In the genomic region with DNA sequence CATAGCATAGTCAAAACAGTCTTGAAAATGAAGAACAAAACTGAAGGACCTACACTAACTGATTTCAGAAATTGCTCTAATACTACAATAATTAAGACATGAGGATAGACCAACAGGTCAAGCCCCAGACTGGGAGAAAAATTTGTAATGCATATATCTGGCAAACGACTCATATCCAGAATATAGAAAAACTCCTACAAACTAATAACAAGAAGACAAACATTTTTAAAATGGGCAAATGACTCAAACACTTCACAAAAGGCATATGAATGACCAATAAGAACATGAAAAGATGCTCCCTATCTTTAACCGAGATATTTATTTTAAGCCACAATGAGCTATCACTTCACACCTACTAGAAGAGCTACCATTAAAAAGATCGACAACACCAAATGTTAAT, we compare ENCODE assay signal across 17 cellular contexts. TPM values are rescaled to one million over a fixed set of nuclear protein-coding genes. Genes with fewer than 3 reads are reported as not detected.
DNase-seq lines count a peak whose midpoint lies in the region; ATAC-seq and TF ChIP-seq lines count a peak whose summit lies in the region.
"Had no signal": no experiment of that assay in that cellular context is flagged by ENCODE, and none has a peak within 500 bp of the region (broad histone marks: within the 10 kb centered on the region; RNA-seq: fewer than 3 reads in every experiment).

No MANE protein-coding gene starts in this region.

- H3K9me3 ChIP-seq in thyroid gland, result no peaks in the 10 kb centered on the region
- H3K9me3 ChIP-seq: pancreas, vagina had no signal

- no peak overlapping the region for H3K4me3 ChIP-seq in GM06990 (replicated peaks; ENCODE audit: low read depth, low read length)
- H3K4me3 ChIP-seq in thyroid gland (replicated peaks in 1 of 3), result no peak overlapping the region
- H3K4me3 ChIP-seq: dorsolateral prefrontal cortex, pancreas, vagina had no signal

- TF ChIP-seq CTCF in GM06990 (IDR thresholded peaks at IDR 0.05; ENCODE audit: insufficient read depth, low read length, poor library complexity, severe bottlenecking), result no peak
- no peak for TF ChIP-seq CTCF in thyroid gland (IDR thresholded peaks at IDR 0.05)

- TF ChIP-seq POLR2A in thyroid gland (IDR thresholded peaks at IDR 0.05), result no peak

- H3K27me3 ChIP-seq in GM06990 (replicated peaks; ENCODE audit: control insufficient read depth, insufficient read depth, low read length) (no peaks in the 10 kb centered on the region), thyroid gland (no peaks in the 10 kb centered on the region)
- H3K27me3 ChIP-seq: dorsolateral prefrontal cortex, pancreas, vagina had no signal

- peaks cover 0 to 5% of the 10 kb centered on the region in 2 donors for H3K4me1 ChIP-seq in thyroid gland
- H3K4me1 ChIP-seq: vagina had no signal

- DNase-seq in GM06990 (ENCODE audit: extremely low read depth, insufficient read length) (peak; percentile 56), GM19238 (ENCODE audit: insufficient read length, low spot score) (no peak), thyroid gland (no peak), NCI-H2081 treated with DMSO at 0.1 percent for 48 hours (lab: John Stamatoyannopoulos, UW) (no peak), DMS153 treated with DMSO at 0.1 percent for 48 hours (lab: John Stamatoyannopoulos, UW; ENCODE audit: unreplicated experiment) (no peak)
- DNase-seq: activated CD8-positive, alpha-beta memory T cell treated with anti-CD3 and anti-CD28 coated beads, Interleukin-2, amount 50 U/mL, for 48 hours; amygdala; DMS 273 treated with DMSO at 0.1 percent for 48 hours; dorsolateral prefrontal cortex; NCI-H1417; NCI-H748 treated with DMSO at 0.1 percent for 48 hours; pancreas had no signal

- 85 to 93% methylated on average over 3 of the region's 3 CpGs for WGBS in thyroid gland, 2 donors

- no peaks in the 10 kb centered on the region; the same call in 1 of the 2 replicates for H3K36me3 ChIP-seq in GM06990 (ENCODE audit: control insufficient read depth, insufficient read depth, low read length)
- H3K36me3 ChIP-seq in thyroid gland, result no peaks in the 10 kb centered on the region
- H3K36me3 ChIP-seq: pancreas, vagina had no signal

- peak; percentile 57 for ATAC-seq in GM19023 (IDR thresholded peaks at IDR 0.05; ENCODE audit: unreplicated experiment)
- peak; percentile 84 for ATAC-seq in HG02610 (IDR thresholded peaks at IDR 0.05; ENCODE audit: unreplicated experiment)
- ATAC-seq in HG03432 (IDR thresholded peaks at IDR 0.05; ENCODE audit: unreplicated experiment), result peak; percentile 77
- ATAC-seq: pancreas, Right ventricle myocardium inferior had no signal

- intact Hi-C loops in thyroid gland (cut with DNase I), result no loop called here

- H3K27ac ChIP-seq in thyroid gland, result no peak overlapping the region
- H3K27ac ChIP-seq: dorsolateral prefrontal cortex, pancreas, vagina had no signal

RNA-seq across cellular contexts. Expression of gene TGFBRAP1, which starts 14.2 kb away (rescaled TPM):
- total RNA-seq in thyroid gland, result 10 to 100 TPM; 35.4 to 53.2 (median 40.1) TPM

RNA-seq across cellular contexts. Expression of gene C2orf49, which starts 22.0 kb away (rescaled TPM):
- 10 to 100 TPM; 16.6 to 41.1 (median 22.1) TPM for total RNA-seq in thyroid gland
